In genomic region chr6:153167026-153167891, GRCh38 we compare ENCODE assay signal across 13 cellular contexts. TPM values are rescaled to one million over a fixed set of nuclear protein-coding genes. Genes with fewer than 3 reads are reported as not detected.
A peak's percentile ranks its signal among the peaks of the same experiment; 100 is the strongest.
DNase-seq lines count a peak whose midpoint lies in the region; ATAC-seq and TF ChIP-seq lines count a peak whose summit lies in the region.
"Had no signal": no experiment of that assay in that cellular context is flagged by ENCODE, and none has a peak within 500 bp of the region (broad histone marks: within the 10 kb centered on the region; RNA-seq: fewer than 3 reads in every experiment).

No MANE protein-coding gene starts in this region.

- H3K4me1 Mint-ChIP-seq in MCF 10A (ENCODE audit: insufficient read depth, unreplicated experiment) (peaks cover 23% of the 10 kb centered on the region), T-helper 17 cell (no peaks in the 10 kb centered on the region)

- CTCF ChIA-PET in MCF 10A (lab: Yijun Ruan, JAX), result interaction anchor here (0.9 kb wide), 1 partner anchor 1984 kb away, joined by 3 read pairs; no protein-coding TSS in a partner anchor

- intact Hi-C loops in MCF 10A (cut with micrococcal nuclease), result no loop called here
- intact Hi-C loops in breast epithelium (cut with DNase I; ENCODE audit: low total_unique reads), result no loop called here

- BruUV-seq in MCF 10A (replicated peaks; lab: Mats Ljungman, UMichigan), result no TSS peak

- H3K27ac ChIP-seq in breast epithelium, result no peak overlapping the region
- peak overlapping the region; percentile 97 for H3K27ac ChIP-seq in foreskin keratinocyte
- no peak overlapping the region for H3K27ac ChIP-seq in effector memory CD4-positive, alpha-beta T cell (ENCODE audit: insufficient read depth, low read length, poor library complexity, severe bottlenecking)
- H3K27ac ChIP-seq: transverse colon had no signal

- peak overlapping the region; percentile 34 for H3K4me3 Mint-ChIP-seq in MCF 10A (ENCODE audit: unreplicated experiment)
- H3K4me3 Mint-ChIP-seq in T-helper 17 cell, result no peak overlapping the region

- no peaks in the 10 kb centered on the region for H3K36me3 ChIP-seq in breast epithelium
- no peaks in the 10 kb centered on the region for H3K36me3 ChIP-seq in BE2C
- H3K36me3 ChIP-seq in effector memory CD4-positive, alpha-beta T cell (ENCODE audit: control insufficient read depth, insufficient read depth, low read length), result no peaks in the 10 kb centered on the region
- H3K36me3 ChIP-seq: transverse colon had no signal

- H3K9me3 Mint-ChIP-seq in MCF 10A (ENCODE audit: unreplicated experiment), result peaks cover 14% of the 10 kb centered on the region

- H3K4me1 ChIP-seq in breast epithelium (no peaks in the 10 kb centered on the region), foreskin keratinocyte (peaks cover 27% of the 10 kb centered on the region), BE2C (no peaks in the 10 kb centered on the region)
- no peaks in the 10 kb centered on the region for H3K4me1 ChIP-seq in effector memory CD4-positive, alpha-beta T cell (ENCODE audit: control insufficient read depth, insufficient read depth, low read length, poor library complexity, severe bottlenecking)
- H3K4me1 ChIP-seq: transverse colon had no signal

- H3K27me3 ChIP-seq in breast epithelium (no peaks in the 10 kb centered on the region), foreskin keratinocyte (no peaks in the 10 kb centered on the region), BE2C (no peaks in the 10 kb centered on the region)
- H3K27me3 ChIP-seq in effector memory CD4-positive, alpha-beta T cell (replicated peaks; ENCODE audit: control insufficient read depth, insufficient read depth, low read length, poor library complexity, severe bottlenecking), result no peaks in the 10 kb centered on the region
- H3K27me3 ChIP-seq: transverse colon had no signal

- H3K27me3 Mint-ChIP-seq in MCF 10A (ENCODE audit: insufficient read depth, unreplicated experiment) (no peaks in the 10 kb centered on the region), T-helper 17 cell (no peaks in the 10 kb centered on the region)

- no peak overlapping the region for H3K4me3 ChIP-seq in breast epithelium
- peak overlapping the region; percentile 35 for H3K4me3 ChIP-seq in WI38 (ENCODE audit: low read depth, low read length)
- no peak overlapping the region for H3K4me3 ChIP-seq in BE2C (ENCODE audit: low read depth, low read length)
- H3K4me3 ChIP-seq in effector memory CD4-positive, alpha-beta T cell (ENCODE audit: insufficient read depth, low read depth, low read length, poor library complexity, severe bottlenecking), result no peak overlapping the region
- H3K4me3 ChIP-seq: mucosa of descending colon, transverse colon had no signal

- H3K9me3 ChIP-seq in breast epithelium (no peaks in the 10 kb centered on the region), T-helper 17 cell (ENCODE audit: control insufficient read depth, low read length, poor library complexity, severe bottlenecking) (no peaks in the 10 kb centered on the region), BE2C (no peaks in the 10 kb centered on the region)
- H3K9me3 ChIP-seq in effector memory CD4-positive, alpha-beta T cell (ENCODE audit: control insufficient read depth, low read length), result no peaks in the 10 kb centered on the region
- H3K9me3 ChIP-seq: mucosa of descending colon, transverse colon had no signal

- H3K36me3 Mint-ChIP-seq in MCF 10A (ENCODE audit: insufficient read depth, unreplicated experiment) (peaks cover 6% of the 10 kb centered on the region), T-helper 17 cell (ENCODE audit: low read depth) (no peaks in the 10 kb centered on the region)

- peak; percentile 84 for DNase-seq in MCF 10A (ENCODE audit: unreplicated experiment)
- DNase-seq in breast epithelium (ENCODE audit: low spot score in 2 of 2), result no peak
- DNase-seq in foreskin keratinocyte, result peak; percentile 75 to 87
- no peak for DNase-seq in T-helper 17 cell
- DNase-seq in stimulated activated naive CD4-positive, alpha-beta T cell (lab: John Stamatoyannopoulos, UW), result no peak
- no peak for DNase-seq in BE2C
- no peak for DNase-seq in effector memory CD4-positive, alpha-beta T cell
- DNase-seq: activated effector memory CD4-positive, alpha-beta T cell treated with anti-CD3 and anti-CD28 coated beads, Interleukin-2, amount 50 U/mL, for 16 hours; AML-193; mucosa of descending colon; T1000; transverse colon had no signal

- H3K27ac Mint-ChIP-seq in MCF 10A (ENCODE audit: low read depth, unreplicated experiment), result peak overlapping the region; percentile 80
- no peak overlapping the region for H3K27ac Mint-ChIP-seq in T-helper 17 cell

- TF ChIP-seq POLR2A in breast epithelium (IDR thresholded peaks at IDR 0.05), result no peak

- peak; percentile 89 for ATAC-seq in foreskin keratinocyte
- no peak for ATAC-seq in T-helper 17 cell
- ATAC-seq: mucosa of descending colon had no signal

- POLR2A ChIA-PET in MCF 10A (lab: Yijun Ruan, JAX), result interaction anchor here (0.6 to 2.1 kb wide), 4 partner anchors 12 to 813 kb away, joined by 3 to 9 read pairs (median 4); no protein-coding TSS in a partner anchor

- TF ChIP-seq CTCF in MCF 10A (IDR thresholded peaks at IDR 0.05; ENCODE audit: unreplicated experiment), result no peak
- no peak for TF ChIP-seq CTCF in breast epithelium (IDR thresholded peaks at IDR 0.05)
- no peak for TF ChIP-seq CTCF in WI38 (IDR thresholded peaks at IDR 0.05; ENCODE audit: low read depth, low read length)
- no peak for TF ChIP-seq CTCF in foreskin keratinocyte (conservative IDR thresholded peaks at IDR 0.05)
- no peak for TF ChIP-seq CTCF in BE2C (IDR thresholded peaks at IDR 0.05; ENCODE audit: low read depth, low read length)

RNA-seq across cellular contexts. Expression of gene RGS17, which starts 36.2 kb away (rescaled TPM):
- total RNA-seq in MCF 10A (2022) (2.5 and 3.7 TPM in 2 replicates), breast epithelium (1 to 10 TPM in 1 of 3 donors, under 1 TPM in 2; 0.29 to 1.8 (median 0.66) TPM), foreskin keratinocyte (0.24 and 0.32 TPM in 2 replicates), T-helper 17 cell (not detected)
- polyA plus RNA-seq in foreskin keratinocyte, result 0.06 and 0.13 TPM in 2 replicates
- polyA plus RNA-seq in BE2C (2012; ENCODE audit: insufficient read depth, insufficient read length, low read depth), result 3.1 TPM

Comparison
In these comparisons a context has a peak if more than half of its experiments do, and no peak if none do; other contexts are left out.
1. DNase-seq: peak in MCF 10A (single experiment) and foreskin keratinocyte (2 of 2); none in breast epithelium (0 of 2), T-helper 17 cell (0 of 3), stimulated activated naive CD4-positive, alpha-beta T cell (0 of 6), BE2C (single experiment) and effector memory CD4-positive, alpha-beta T cell (0 of 3).